ENCODE assay signal across 8 cellular contexts in the genomic region with DNA sequence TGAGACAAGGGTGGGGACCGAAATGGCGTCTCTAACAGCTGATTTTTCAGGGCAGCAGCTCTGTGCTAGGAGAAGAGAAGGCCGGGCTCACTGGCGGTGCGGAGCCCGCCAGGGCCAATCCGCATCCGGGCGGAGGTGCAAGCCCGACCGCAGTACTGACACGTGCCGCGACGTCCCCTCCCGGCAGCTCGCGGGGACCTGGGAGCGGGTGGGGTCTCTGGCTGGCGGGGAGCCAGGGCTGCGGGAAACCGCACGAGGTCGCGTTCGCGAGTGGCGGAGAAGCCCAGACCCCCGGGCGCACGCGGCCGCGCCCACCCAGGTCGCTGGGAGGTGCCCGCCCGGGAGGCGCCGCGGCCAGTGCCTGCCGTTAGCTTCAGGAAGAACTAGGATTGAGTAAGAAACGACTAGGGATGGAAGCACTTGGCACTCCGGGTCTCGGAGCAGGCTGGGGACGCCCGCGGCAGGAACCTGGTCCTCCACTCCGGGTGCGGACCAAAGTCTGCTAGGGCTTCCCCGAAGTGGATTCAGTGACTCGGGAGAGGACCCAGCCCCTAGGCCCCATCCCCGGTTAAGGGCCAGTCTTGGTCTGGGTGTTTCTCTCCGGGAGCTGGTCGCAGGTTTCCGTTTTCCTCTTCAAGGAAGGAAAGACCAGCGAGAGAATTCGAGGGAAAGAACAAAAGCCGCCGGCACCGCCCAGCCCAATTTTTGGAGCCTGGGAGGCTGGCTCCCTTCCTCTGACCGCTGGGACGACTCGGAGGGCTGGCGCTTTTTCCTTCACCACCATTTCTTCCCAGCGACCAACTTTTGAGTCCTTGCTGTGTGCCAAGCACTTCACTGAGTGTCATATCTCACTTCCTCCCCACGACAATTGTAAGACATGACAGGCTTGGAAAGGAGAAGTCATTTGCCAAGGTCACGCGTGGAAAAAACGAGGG. TPM values are rescaled to one million over a fixed set of nuclear protein-coding genes. Genes with fewer than 3 reads are reported as not detected.
A peak's percentile ranks its signal among the peaks of the same experiment; 100 is the strongest.
DNase-seq lines count a peak whose midpoint lies in the region; ATAC-seq and TF ChIP-seq lines count a peak whose summit lies in the region.

No MANE protein-coding gene starts in this region.

- H3K27me3 ChIP-seq in layer of hippocampus (ENCODE audit: control insufficient read depth, insufficient read depth, low read length) = no peaks in the 10 kb centered on the region

- no peaks in the 10 kb centered on the region for H3K9me3 Mint-ChIP-seq in chondrocyte (ENCODE audit: low read depth)

- TF ChIP-seq CTCF in chondrocyte (IDR thresholded peaks at IDR 0.05) = peak; percentile 28

- H3K4me1 Mint-ChIP-seq in chondrocyte (ENCODE audit: low read depth) = peaks cover 27% of the 10 kb centered on the region

- peak in 11 of 14 donors; percentile 31 to 87 (median 61) for DNase-seq in C1 segment of cervical spinal cord (lab: John Stamatoyannopoulos, UW)
- peak; percentile 51 for DNase-seq in Jurkat, Clone E6-1 (ENCODE audit: low read depth, low spot score)
- no peak for DNase-seq in chondrocyte (ENCODE audit: low spot score)
- peak; percentile 7 to 20 for DNase-seq in stimulated activated CD4-positive, alpha-beta T cell treated with anti-CD3 and anti-CD28 coated beads, Interleukin-15, amount 100 ng/mL, for 1 hour (ENCODE audit: low read depth in 1 of 2, low spot score in 1 of 2)

- H3K4me3 Mint-ChIP-seq in chondrocyte (ENCODE audit: unreplicated experiment) = peak overlapping the region; percentile 71

- peak overlapping the region; percentile 65 for H3K27ac Mint-ChIP-seq in chondrocyte (ENCODE audit: unreplicated experiment)

- ATAC-seq in activated CD4-positive, CD25-positive, alpha-beta regulatory T cell treated with anti-CD3 and anti-CD28 coated beads, Interleukin-2, amount 50 U/mL, for 24 hours = peak; percentile 65 to 80
- ATAC-seq in HG03196 (IDR thresholded peaks at IDR 0.05; ENCODE audit: unreplicated experiment) (no peak), HG03159 (IDR thresholded peaks at IDR 0.05; ENCODE audit: unreplicated experiment) (no peak)

- H3K27ac ChIP-seq in layer of hippocampus (ENCODE audit: low read depth, low read length) = peak overlapping the region; percentile 71

- H3K36me3 Mint-ChIP-seq in chondrocyte (ENCODE audit: low read depth) = no peaks in the 10 kb centered on the region

- H3K4me3 ChIP-seq in Jurkat, Clone E6-1 (ENCODE audit: low read length) = peak overlapping the region; percentile 50

- no peaks in the 10 kb centered on the region for H3K27me3 Mint-ChIP-seq in chondrocyte (ENCODE audit: low read depth)

RNA-seq across cellular contexts. Expression of a gene that starts 16.7 kb away (rescaled TPM):
- 1,646 TPM for polyA plus RNA-seq in Jurkat, Clone E6-1 (2012; ENCODE audit: insufficient read depth, insufficient read length)
- 111 to 156 TPM (median 152 TPM) in 3 replicates for total RNA-seq in chondrocyte

RNA-seq across cellular contexts. Expression of a gene that starts 47.4 kb away (rescaled TPM):
- 3.7 TPM for polyA plus RNA-seq in Jurkat, Clone E6-1 (2012; ENCODE audit: insufficient read depth, insufficient read length)
- total RNA-seq in chondrocyte = 13.4 to 15.1 TPM (median 14.5 TPM) in 3 replicates

Comparison
In these comparisons a context has a peak if more than half of its experiments do, and no peak if none do; other contexts are left out.
1. ATAC-seq: peak in activated CD4-positive, CD25-positive, alpha-beta regulatory T cell treated with anti-CD3 and anti-CD28 coated beads, Interleukin-2, amount 50 U/mL, for 24 hours (2 of 2); none in HG03196 (single experiment) and HG03159 (single experiment).